Comparison of ENCODE assay signal across 8 cellular contexts in genomic region chr4:3480528-3481112, GRCh38. TPM values are rescaled to one million over a fixed set of nuclear protein-coding genes. Genes with fewer than 3 reads are reported as not detected.
A peak's percentile ranks its signal among the peaks of the same experiment; 100 is the strongest.
DNase-seq lines count a peak whose midpoint lies in the region; ATAC-seq, FAIRE-seq and TF ChIP-seq lines count a peak whose summit lies in the region.

No MANE protein-coding gene starts in this region.

- intact Hi-C loops in pancreas (cut with DNase I) = loop anchor here in 1 of 3 donors (5.0 kb wide), 1 partner anchor 138 kb away; no protein-coding TSS in a partner anchor
- intact Hi-C loops in transverse colon (cut with DNase I; ENCODE audit: low total_unique reads) = no loop called here

- H3K27ac ChIP-seq in 22Rv1 = no peak overlapping the region
- H3K27ac ChIP-seq in SJCRH30 = no peak overlapping the region
- H3K27ac ChIP-seq in pancreas = no peak overlapping the region
- no peak overlapping the region for H3K27ac ChIP-seq in transverse colon

- WGBS in pancreas, 2 donors = 29 to 31% methylated on average over 17 of the region's 17 CpGs
- 14% methylated on average over 17 of the region's 17 CpGs; no CpG with 5 or more reads in 1 of the 2 donors for whole genome bisulfite sequencing in transverse colon (ENCODE audit: low coverage in 1 of 2), 2 donors

- TF ChIP-seq CTCF in 22Rv1 (IDR thresholded peaks at IDR 0.05) (peak; percentile 99), GM12873 (IDR thresholded peaks at IDR 0.05; ENCODE audit: insufficient read depth, low read depth, low read length, missing control alignments) (peak; percentile 98), pancreas (IDR thresholded peaks at IDR 0.05) (peak; percentile 98 to 100 (median 100)), transverse colon (IDR thresholded peaks at IDR 0.05) (peak; percentile 91 to 99 (median 97))

- FAIRE-seq in pancreas (lab: Jason Lieb, UNC) = no peak

- H3K4me1 ChIP-seq in SJCRH30 (peaks cover 76% of the 10 kb centered on the region), pancreas (no peaks in the 10 kb centered on the region), transverse colon (peaks cover 2 to 35% (median 25%) of the 10 kb centered on the region in 4 donors)

- TF ChIP-seq EP300 in Ishikawa (IDR thresholded peaks at IDR 0.05; ENCODE audit: borderline replicate concordance) = no peak
- no peak for TF ChIP-seq EP300 in transverse colon (IDR thresholded peaks at IDR 0.05; ENCODE audit: low read depth)

- H3K27me3 ChIP-seq in SJCRH30 (no peaks in the 10 kb centered on the region), pancreas (no peaks in the 10 kb centered on the region), transverse colon (peaks cover 65% of the 10 kb centered on the region)

- TF ChIP-seq POLR2A in transverse colon (IDR thresholded peaks at IDR 0.05) = no peak

- H3K4me3 ChIP-seq in SJCRH30 (no peak overlapping the region), pancreas (no peak overlapping the region), transverse colon (no peak overlapping the region)

- peak; percentile 84 to 91 for DNase-seq in SJCRH30
- peak; percentile 30 to 70 (median 64) for DNase-seq in activated naive CD4-positive, alpha-beta T cell (lab: John Stamatoyannopoulos, UW)
- DNase-seq in glomerular visceral epithelial cell (ENCODE audit: extremely low spot score) = peak; percentile 82
- DNase-seq in pancreas = peak; percentile 42 to 96 (median 81)
- DNase-seq in transverse colon = peak; percentile 76

- H3K9me3 ChIP-seq in SJCRH30 (replicated peaks) (no peaks in the 10 kb centered on the region), pancreas (no peaks in the 10 kb centered on the region), transverse colon (no peaks in the 10 kb centered on the region)

- in situ Hi-C loops in transverse colon (cut with MboI; ENCODE audit: low pct_ligation_motif_present in 1 of 4, low pct_unique_long_range_greater_than_20kb in 1 of 4, low sequenced_read_pairs in 3 of 4) = no loop called here

- TF ChIP-seq RAD21 in Ishikawa (IDR thresholded peaks at IDR 0.05; ENCODE audit: low read depth) = peak; percentile 87

- peak; percentile 67 to 90 (median 84) for ATAC-seq in pancreas

- H3K36me3 ChIP-seq in SJCRH30 (no peaks in the 10 kb centered on the region), pancreas (peaks cover 0 to 7% (median 0%) of the 10 kb centered on the region in 3 donors), transverse colon (no peaks in the 10 kb centered on the region)

TF ChIP-seq in Ishikawa, 13 proteins besides CTCF, POLR2A, EP300 and RAD21:
- peak; percentile 25; the same call in 1 of the 2 replicates for TF ChIP-seq MAX (IDR thresholded peaks at IDR 0.05)
- TF ChIP-seq, protein P1, sequence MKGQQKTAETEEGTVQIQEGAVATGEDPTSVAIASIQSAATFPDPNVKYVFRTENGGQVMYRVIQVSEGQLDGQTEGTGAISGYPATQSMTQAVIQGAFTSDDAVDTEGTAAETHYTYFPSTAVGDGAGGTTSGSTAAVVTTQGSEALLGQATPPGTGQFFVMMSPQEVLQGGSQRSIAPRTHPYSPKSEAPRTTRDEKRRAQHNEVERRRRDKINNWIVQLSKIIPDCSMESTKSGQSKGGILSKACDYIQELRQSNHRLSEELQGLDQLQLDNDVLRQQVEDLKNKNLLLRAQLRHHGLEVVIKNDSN (IDR thresholded peaks at IDR 0.05) = no peak
- TF ChIP-seq YY1 (IDR thresholded peaks at IDR 0.05; ENCODE audit: low read depth) = no peak
- no peak for TF ChIP-seq ZBTB7A (IDR thresholded peaks at IDR 0.05; ENCODE audit: low read depth)
- TF ChIP-seq, protein P2, sequence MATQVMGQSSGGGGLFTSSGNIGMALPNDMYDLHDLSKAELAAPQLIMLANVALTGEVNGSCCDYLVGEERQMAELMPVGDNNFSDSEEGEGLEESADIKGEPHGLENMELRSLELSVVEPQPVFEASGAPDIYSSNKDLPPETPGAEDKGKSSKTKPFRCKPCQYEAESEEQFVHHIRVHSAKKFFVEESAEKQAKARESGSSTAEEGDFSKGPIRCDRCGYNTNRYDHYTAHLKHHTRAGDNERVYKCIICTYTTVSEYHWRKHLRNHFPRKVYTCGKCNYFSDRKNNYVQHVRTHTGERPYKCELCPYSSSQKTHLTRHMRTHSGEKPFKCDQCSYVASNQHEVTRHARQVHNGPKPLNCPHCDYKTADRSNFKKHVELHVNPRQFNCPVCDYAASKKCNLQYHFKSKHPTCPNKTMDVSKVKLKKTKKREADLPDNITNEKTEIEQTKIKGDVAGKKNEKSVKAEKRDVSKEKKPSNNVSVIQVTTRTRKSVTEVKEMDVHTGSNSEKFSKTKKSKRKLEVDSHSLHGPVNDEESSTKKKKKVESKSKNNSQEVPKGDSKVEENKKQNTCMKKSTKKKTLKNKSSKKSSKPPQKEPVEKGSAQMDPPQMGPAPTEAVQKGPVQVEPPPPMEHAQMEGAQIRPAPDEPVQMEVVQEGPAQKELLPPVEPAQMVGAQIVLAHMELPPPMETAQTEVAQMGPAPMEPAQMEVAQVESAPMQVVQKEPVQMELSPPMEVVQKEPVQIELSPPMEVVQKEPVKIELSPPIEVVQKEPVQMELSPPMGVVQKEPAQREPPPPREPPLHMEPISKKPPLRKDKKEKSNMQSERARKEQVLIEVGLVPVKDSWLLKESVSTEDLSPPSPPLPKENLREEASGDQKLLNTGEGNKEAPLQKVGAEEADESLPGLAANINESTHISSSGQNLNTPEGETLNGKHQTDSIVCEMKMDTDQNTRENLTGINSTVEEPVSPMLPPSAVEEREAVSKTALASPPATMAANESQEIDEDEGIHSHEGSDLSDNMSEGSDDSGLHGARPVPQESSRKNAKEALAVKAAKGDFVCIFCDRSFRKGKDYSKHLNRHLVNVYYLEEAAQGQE (IDR thresholded peaks at IDR 0.05; ENCODE audit: low read depth) = no peak
- TF ChIP-seq CEBPB (IDR thresholded peaks at IDR 0.05) = peak; percentile 44; the same call in 1 of the 2 replicates
- TF ChIP-seq NFIC (IDR thresholded peaks at IDR 0.05) = no peak

RNA-seq across cellular contexts. Expression of gene DOK7, which starts 17.5 kb away (rescaled TPM):
- total RNA-seq in SJCRH30 (2014; rRNA removed; shearing (Covaris generic)) = 8.6 and 9.6 TPM in 2 replicates
- total RNA-seq in pancreas (1 to 10 TPM; 2.5 to 8.0 (median 4.2) TPM), transverse colon (under 1 TPM in 2 of 4 donors, not detected in 2; 0.27 to 0.95 TPM)
- 1 to 10 TPM; 2.8 to 5.8 TPM for polyA plus RNA-seq in pancreas

RNA-seq across cellular contexts. Expression of gene HGFAC, which starts 38.9 kb away (rescaled TPM):
- total RNA-seq in SJCRH30 (2014; rRNA removed; shearing (Covaris generic)) = 0.12 and 0.63 TPM in 2 replicates
- total RNA-seq in pancreas (under 1 TPM in 3 of 6 donors, not detected in 3; 0.09 to 0.47 (median 0.13) TPM), transverse colon (not detected)
- polyA plus RNA-seq in pancreas = 1 to 10 TPM; 1.2 to 2.2 TPM

RNA-seq across cellular contexts. Expression of gene LRPAP1, which starts 51.6 kb away (rescaled TPM):
- total RNA-seq in SJCRH30 (2014; rRNA removed; shearing (Covaris generic)) = 107 and 109 TPM in 2 replicates
- total RNA-seq in pancreas = 100 to 1,000 TPM in 4 of 6 donors, 10 to 100 TPM in 2; 83.9 to 129 (median 111) TPM
- 100 to 1,000 TPM in 1 of 2 donors, 10 to 100 TPM in 1; 30.4 to 111 TPM for polyA plus RNA-seq in pancreas
- 100 to 1,000 TPM in 3 of 4 donors, 10 to 100 TPM in 1; 98.6 to 140 (median 115) TPM for total RNA-seq in transverse colon
